ENCODE assay signal across 22 cellular contexts in genomic region chr6:138837246-138837645, GRCh38. TPM values are rescaled to one million over a fixed set of nuclear protein-coding genes. Genes with fewer than 3 reads are reported as not detected.
DNase-seq lines count a peak whose midpoint lies in the region; ATAC-seq, FAIRE-seq and TF ChIP-seq lines count a peak whose summit lies in the region.
"Had no signal": no experiment of that assay in that cellular context is flagged by ENCODE, and none has a peak within 500 bp of the region (broad histone marks: within the 10 kb centered on the region; RNA-seq: fewer than 3 reads in every experiment).

No MANE protein-coding gene starts in this region.

- H3K79me2 ChIP-seq in GM23338 (replicated peaks; ENCODE audit: insufficient read depth) (no peaks in the 10 kb centered on the region), endothelial cell of umbilical vein (ENCODE audit: control insufficient read depth, insufficient read depth, low read length) (no peaks in the 10 kb centered on the region)

- H3K9me2 ChIP-seq in GM23338 (ENCODE audit: insufficient read depth): no peaks in the 10 kb centered on the region

- DNase-seq in GM23338 (ENCODE audit: low spot score): no peak
- no peak for DNase-seq in endothelial cell of umbilical vein (ENCODE audit: low read depth, low spot score)
- no peak for DNase-seq in neural crest cell (ENCODE audit: low read depth, low spot score)
- peak; percentile 43 for DNase-seq in renal cortical epithelial cell (ENCODE audit: low read depth)
- no peak for DNase-seq in WERI-Rb-1
- DNase-seq in NCI-H82 treated with DMSO at 0.1 percent for 48 hours (lab: John Stamatoyannopoulos, UW; ENCODE audit: unreplicated experiment): no peak
- no peak for DNase-seq in foreskin fibroblast
- DNase-seq: AML-193; CD4-positive, alpha-beta T cell; DMS153; DMS79; GDM1; GOT3; H7 had no signal

- CTCF ChIA-PET in endothelial cell of umbilical vein (lab: Charles Lee): no interaction called here

- H2AFZ ChIP-seq in GM23338 (peak overlapping the region; percentile 25; the same call in 1 of the 2 replicates), endothelial cell of umbilical vein (ENCODE audit: low read depth, low read length) (no peak overlapping the region)

- no peak for TF ChIP-seq POLR2A in endothelial cell of umbilical vein (IDR thresholded peaks at IDR 0.05; ENCODE audit: low read depth, low read length)

- no peaks in the 10 kb centered on the region for H3K9me1 ChIP-seq in endothelial cell of umbilical vein (replicated peaks; ENCODE audit: control insufficient read depth, extremely low read depth, insufficient read depth, low read length)

- H3K4me2 ChIP-seq in GM23338: no peak overlapping the region
- no peak overlapping the region for H3K4me2 ChIP-seq in endothelial cell of umbilical vein (ENCODE audit: insufficient read depth, low read length)
- H3K4me2 ChIP-seq: A549 had no signal

- H3K27ac Mint-ChIP-seq in GM23338 (no peak overlapping the region), neural crest cell (ENCODE audit: unreplicated experiment) (peak overlapping the region; percentile 0)
- H3K27ac Mint-ChIP-seq: CD4-positive, alpha-beta T cell; IgD-negative memory B cell had no signal

- no peaks in the 10 kb centered on the region for H3K36me3 Mint-ChIP-seq in GM23338 (ENCODE audit: low read depth)
- no peaks in the 10 kb centered on the region for H3K36me3 Mint-ChIP-seq in neural crest cell (ENCODE audit: low read depth)

- H3K27me3 ChIP-seq in GM23338 (ENCODE audit: insufficient read depth) (no peaks in the 10 kb centered on the region), endothelial cell of umbilical vein (ENCODE audit: control insufficient read depth in 2 of 2, insufficient read depth in 2 of 2, low read length in 2 of 2) (no peaks in the 10 kb centered on the region), WERI-Rb-1 (ENCODE audit: insufficient read depth, low read depth, severe bottlenecking) (no peaks in the 10 kb centered on the region)

- no peak for ATAC-seq in GM23338
- ATAC-seq: A549, HCT116 had no signal

- H3K9me3 Mint-ChIP-seq in GM23338 (peaks cover 2% of the 10 kb centered on the region; the same call in 1 of the 3 replicates), neural crest cell (peaks cover 2% of the 10 kb centered on the region)

- no peaks in the 10 kb centered on the region for H4K20me1 ChIP-seq in GM23338 (replicated peaks; ENCODE audit: insufficient read depth)
- H4K20me1 ChIP-seq in endothelial cell of umbilical vein (replicated peaks; ENCODE audit: control insufficient read depth, extremely low read depth, insufficient read depth, low read length): no peaks in the 10 kb centered on the region

- H3K4me1 Mint-ChIP-seq in GM23338 (no peaks in the 10 kb centered on the region), neural crest cell (no peaks in the 10 kb centered on the region)

- H3K4me3 Mint-ChIP-seq in GM23338 (no peak overlapping the region), neural crest cell (no peak overlapping the region)
- H3K4me3 Mint-ChIP-seq: CD4-positive, alpha-beta T cell; IgD-negative memory B cell had no signal

- H3F3A ChIP-seq in GM23338 (replicated peaks; ENCODE audit: low read depth): no peaks in the 10 kb centered on the region

- intact Hi-C loops in endothelial cell of umbilical vein (cut with micrococcal nuclease): no loop called here

- POLR2A ChIA-PET in endothelial cell of umbilical vein (lab: Charles Lee): no interaction called here

- peaks cover 2% of the 10 kb centered on the region for H3K27me3 Mint-ChIP-seq in GM23338 (ENCODE audit: insufficient read depth, low read depth, poor library complexity)
- H3K27me3 Mint-ChIP-seq in neural crest cell (ENCODE audit: low read depth): no peaks in the 10 kb centered on the region
- H3K27me3 Mint-ChIP-seq: CD4-positive, alpha-beta T cell; IgD-negative memory B cell had no signal

- no peaks in the 10 kb centered on the region for H3K36me3 ChIP-seq in GM23338 (ENCODE audit: insufficient read depth)
- H3K36me3 ChIP-seq in endothelial cell of umbilical vein (ENCODE audit: control insufficient read depth in 2 of 2, extremely low read depth in 1 of 2, insufficient read depth in 2 of 2, low read length in 2 of 2): no peaks in the 10 kb centered on the region
- H3K36me3 ChIP-seq in WERI-Rb-1: no peaks in the 10 kb centered on the region

- H3K9ac ChIP-seq in endothelial cell of umbilical vein (replicated peaks; ENCODE audit: extremely low read depth, insufficient read depth, low read length): no peak overlapping the region

- H3K9me3 ChIP-seq in endothelial cell of umbilical vein (replicated peaks; ENCODE audit: control insufficient read depth, insufficient read depth, low read length) (no peaks in the 10 kb centered on the region), WERI-Rb-1 (ENCODE audit: severe bottlenecking) (no peaks in the 10 kb centered on the region)
- H3K9me3 ChIP-seq: A549 had no signal

- H3K4me1 ChIP-seq in GM23338 (ENCODE audit: insufficient read depth) (no peaks in the 10 kb centered on the region), endothelial cell of umbilical vein (ENCODE audit: control insufficient read depth, extremely low read depth, insufficient read depth, low read length) (no peaks in the 10 kb centered on the region)
- H3K4me1 ChIP-seq: A549 had no signal

- no peak for TF ChIP-seq CTCF in GM23338 (conservative IDR thresholded peaks at IDR 0.05; ENCODE audit: low read depth in 2 of 2)
- no peak for TF ChIP-seq CTCF in endothelial cell of umbilical vein (IDR thresholded peaks at IDR 0.05; ENCODE audit: extremely low read depth in 1 of 2, insufficient read depth in 1 of 2, low read depth in 1 of 2, low read length in 2 of 2)
- TF ChIP-seq CTCF in neural crest cell (conservative IDR thresholded peaks at IDR 0.05): no peak
- no peak for TF ChIP-seq CTCF in WERI-Rb-1 (IDR thresholded peaks at IDR 0.05; ENCODE audit: low read depth, low read length)
- TF ChIP-seq CTCF in foreskin fibroblast (IDR thresholded peaks at IDR 0.05; ENCODE audit: low read depth, low read length): no peak

- FAIRE-seq in endothelial cell of umbilical vein (lab: Jason Lieb, UNC): peak; percentile 38
- FAIRE-seq: A549, HTR-8/SVneo had no signal

- H3K27ac ChIP-seq in GM23338 (ENCODE audit: low read depth): no peak overlapping the region
- no peak overlapping the region for H3K27ac ChIP-seq in endothelial cell of umbilical vein (ENCODE audit: insufficient read depth, low read depth, low read length)
- no peak overlapping the region for H3K27ac ChIP-seq in WERI-Rb-1
- H3K27ac ChIP-seq: 22Rv1, A549, C4-2B had no signal

- no TSS peak for BruUV-seq in endothelial cell of umbilical vein (replicated peaks; lab: Mats Ljungman, UMichigan)

- dilution Hi-C loops in endothelial cell of umbilical vein (cut with MboI; ENCODE audit: extremely low pct_ligation_motif_present, low sequenced_read_pairs): no loop called here

- H3K4me3 ChIP-seq in GM23338 (no peak overlapping the region), endothelial cell of umbilical vein (replicated peaks in 1 of 3; ENCODE audit: insufficient read depth in 1 of 3, low read depth in 1 of 3, low read length in 3 of 3) (no peak overlapping the region), WERI-Rb-1 (ENCODE audit: low read depth, low read length) (no peak overlapping the region), foreskin fibroblast (ENCODE audit: low read depth in 1 of 2, low read length in 2 of 2) (no peak overlapping the region)
- H3K4me3 ChIP-seq: A549 had no signal

TF ChIP-seq in GM23338, 12 proteins besides CTCF, POLR2A, EP300 and RAD21 (continues in another document):
- TF ChIP-seq STAT1 (IDR thresholded peaks at IDR 0.05; ENCODE audit: unreplicated experiment): no peak
- TF ChIP-seq JUNB (IDR thresholded peaks at IDR 0.05; ENCODE audit: unreplicated experiment): no peak

TF ChIP-seq in endothelial cell of umbilical vein, 7 proteins besides CTCF, POLR2A, EP300 and RAD21:
- TF ChIP-seq JUN (IDR thresholded peaks at IDR 0.05; ENCODE audit: borderline replicate concordance, insufficient read depth, insufficient read length, low read depth) (no peak), MYC (IDR thresholded peaks at IDR 0.05; ENCODE audit: low read depth, low read length) (no peak), GATA2 (IDR thresholded peaks at IDR 0.05; ENCODE audit: insufficient read depth, insufficient read length, low read depth, low read length) (no peak), MAX (IDR thresholded peaks at IDR 0.05; ENCODE audit: insufficient read depth, insufficient read length) (no peak)

RNA-seq across cellular contexts. Expression of gene ECT2L, which starts 41.4 kb away (rescaled TPM):
- total RNA-seq in GM23338 (2014; rRNA removed; shearing (Covaris generic)): 0.03 TPM in 1 of 2 replicates, not detected in the other
- polyA plus RNA-seq in GM23338 (2016; fragmentation: Nextera tagmentation; extraction: Ambion mirVana): 0.14 and 0.15 TPM in 2 replicates
- total RNA-seq in endothelial cell of umbilical vein: not detected in 2 replicates
- not detected in 2 replicates for polyA plus RNA-seq in endothelial cell of umbilical vein
- polyA plus RNA-seq in endothelial cell of umbilical vein (2011; cell fraction: cytosol; rRNA removed): not detected in 2 replicates
- polyA plus RNA-seq in endothelial cell of umbilical vein (2011; cell fraction: nucleus; rRNA removed): not detected in 2 replicates
- polyA plus RNA-seq in endothelial cell of umbilical vein (2012): not detected in 2 replicates
- polyA minus RNA-seq in endothelial cell of umbilical vein: not detected in 2 replicates
- not detected for polyA minus RNA-seq in endothelial cell of umbilical vein (2011; cell fraction: cytosol; rRNA and poly(A)+ RNA removed)
- not detected in 2 replicates for polyA minus RNA-seq in endothelial cell of umbilical vein (2011; cell fraction: nucleus; rRNA and poly(A)+ RNA removed)
- not detected in 2 replicates for total RNA-seq in neural crest cell
- total RNA-seq in renal cortical epithelial cell: 0.10 TPM in 1 of 2 replicates, not detected in the other
- total RNA-seq: CD4-positive, alpha-beta T cell; Daoy had no signal
- polyA plus RNA-seq: BJ had no signal
